1 cellular context compared by ENCODE assay signal in genomic region chr11:58771458-58771855, GRCh38.
TF ChIP-seq lines count a peak whose summit lies in the region.

No MANE protein-coding gene starts in this region.

TF ChIP-seq in HCT116, 20 proteins besides CTCF, POLR2A, EP300 and RAD21:
- no peak for TF ChIP-seq EZH2 (IDR thresholded peaks at IDR 0.05)
- no peak for TF ChIP-seq ZNF274 (IDR thresholded peaks at IDR 0.05; ENCODE audit: low read depth, low read length)
- TF ChIP-seq SRF (IDR thresholded peaks at IDR 0.05; ENCODE audit: low read depth) = 0 out of 2 replicates have a peak, but pooled peaks have one; percentile 1
- no peak for TF ChIP-seq SIN3A (IDR thresholded peaks at IDR 0.05; ENCODE audit: low read depth)
